In genomic region chr7:117673839-117674238, GRCh38 we compare ENCODE assay signal across 8 cellular contexts.
DNase-seq lines count a peak whose midpoint lies in the region; ATAC-seq and TF ChIP-seq lines count a peak whose summit lies in the region.

No MANE protein-coding gene starts in this region.

- peaks cover 2% of the 10 kb centered on the region for H3K4me1 ChIP-seq in endodermal cell (ENCODE audit: control insufficient read depth, insufficient read depth, low read length)

- in situ Hi-C loops in ACHN (cut with HindIII; ENCODE audit: low pct_ligation_motif_present, low pct_unique_long_range_greater_than_20kb, low sequenced_read_pairs) = no loop called here

- H3K4me3 Mint-ChIP-seq in endodermal cell = peak overlapping the region; percentile 42
- H3K4me3 Mint-ChIP-seq in osteocyte (ENCODE audit: unreplicated experiment) = no peak overlapping the region
- H3K4me3 Mint-ChIP-seq in activated naive CD8-positive, alpha-beta T cell treated with anti-CD3 and anti-CD28 coated beads, Interleukin-2, amount 50 U/mL, for 24 hours = no peak overlapping the region

- peak; percentile 85 for ATAC-seq in GM19351 (IDR thresholded peaks at IDR 0.05; ENCODE audit: unreplicated experiment)
- ATAC-seq in HG03521 (IDR thresholded peaks at IDR 0.05; ENCODE audit: unreplicated experiment) = no peak
- no peak for ATAC-seq in activated naive CD8-positive, alpha-beta T cell treated with anti-CD3 and anti-CD28 coated beads, Interleukin-2, amount 50 U/mL, for 24 hours

- TF ChIP-seq CTCF in endodermal cell (conservative IDR thresholded peaks at IDR 0.05) = peak; percentile 55
- peak; percentile 63 for TF ChIP-seq CTCF in osteocyte (IDR thresholded peaks at IDR 0.05)

- no peak overlapping the region for H3K4me3 ChIP-seq in endodermal cell (ENCODE audit: low read length)

- no peaks in the 10 kb centered on the region for H3K27me3 ChIP-seq in endodermal cell (ENCODE audit: control insufficient read depth, insufficient read depth, low read length, poor library complexity, severe bottlenecking)

- DNase-seq in ACHN = peak; percentile 49
- DNase-seq in NCI-H2196 treated with DMSO at 0.1 percent for 48 hours (lab: John Stamatoyannopoulos, UW; ENCODE audit: unreplicated experiment) = peak; percentile 46
- no peak for DNase-seq in endodermal cell
- no peak for DNase-seq in osteocyte (ENCODE audit: extremely low spot score, unreplicated experiment)
- no peak for DNase-seq in activated CD8-positive, alpha-beta memory T cell treated with anti-CD3 and anti-CD28 coated beads for 24 hours
- no peak for DNase-seq in activated naive CD8-positive, alpha-beta T cell treated with anti-CD3 and anti-CD28 coated beads, Interleukin-2, amount 50 U/mL, for 24 hours

- H3K9me3 ChIP-seq in endodermal cell (ENCODE audit: control insufficient read depth, low read length) = no peaks in the 10 kb centered on the region

- H3K4me1 Mint-ChIP-seq in endodermal cell (peaks cover 36% of the 10 kb centered on the region), osteocyte (ENCODE audit: unreplicated experiment) (no peaks in the 10 kb centered on the region)
- H3K4me1 Mint-ChIP-seq in activated naive CD8-positive, alpha-beta T cell treated with anti-CD3 and anti-CD28 coated beads, Interleukin-2, amount 50 U/mL, for 24 hours = no peaks in the 10 kb centered on the region

- H3K36me3 ChIP-seq in endodermal cell (ENCODE audit: control insufficient read depth, insufficient read depth, low read length) = no peaks in the 10 kb centered on the region

- H3K27ac ChIP-seq in endodermal cell (ENCODE audit: low read depth, low read length) = no peak overlapping the region

- H3K27me3 Mint-ChIP-seq in endodermal cell (ENCODE audit: insufficient read depth) (no peaks in the 10 kb centered on the region), osteocyte (ENCODE audit: unreplicated experiment) (peaks cover 16% of the 10 kb centered on the region)
- H3K27me3 Mint-ChIP-seq in activated naive CD8-positive, alpha-beta T cell treated with anti-CD3 and anti-CD28 coated beads, Interleukin-2, amount 50 U/mL, for 24 hours = peaks cover 2% of the 10 kb centered on the region

- H3K27ac Mint-ChIP-seq in endodermal cell (peak overlapping the region; percentile 78), osteocyte (ENCODE audit: unreplicated experiment) (no peak overlapping the region)
- H3K27ac Mint-ChIP-seq in activated naive CD8-positive, alpha-beta T cell treated with anti-CD3 and anti-CD28 coated beads, Interleukin-2, amount 50 U/mL, for 24 hours = no peak overlapping the region

- H3K9me3 Mint-ChIP-seq in endodermal cell = no peaks in the 10 kb centered on the region
- no peaks in the 10 kb centered on the region for H3K9me3 Mint-ChIP-seq in osteocyte (ENCODE audit: unreplicated experiment)
- no peaks in the 10 kb centered on the region for H3K9me3 Mint-ChIP-seq in activated naive CD8-positive, alpha-beta T cell treated with anti-CD3 and anti-CD28 coated beads, Interleukin-2, amount 50 U/mL, for 24 hours

- H3K36me3 Mint-ChIP-seq in endodermal cell (ENCODE audit: low read depth) (no peaks in the 10 kb centered on the region), osteocyte (ENCODE audit: unreplicated experiment) (no peaks in the 10 kb centered on the region)
- no peaks in the 10 kb centered on the region for H3K36me3 Mint-ChIP-seq in activated naive CD8-positive, alpha-beta T cell treated with anti-CD3 and anti-CD28 coated beads, Interleukin-2, amount 50 U/mL, for 24 hours (ENCODE audit: low read depth)

- no peak overlapping the region for H3K9ac ChIP-seq in endodermal cell (ENCODE audit: extremely low read depth, low read length, poor library complexity, severe bottlenecking)

Comparison
In these comparisons a context has a peak if more than half of its experiments do, and no peak if none do; other contexts are left out.
1. DNase-seq: peak in ACHN (single experiment) and NCI-H2196 treated with DMSO at 0.1 percent for 48 hours (single experiment); none in endodermal cell (single experiment), osteocyte (single experiment), activated CD8-positive, alpha-beta memory T cell treated with anti-CD3 and anti-CD28 coated beads for 24 hours (single experiment) and activated naive CD8-positive, alpha-beta T cell treated with anti-CD3 and anti-CD28 coated beads, Interleukin-2, amount 50 U/mL, for 24 hours (single experiment).